ENCODE assay signal across 16 cellular contexts in genomic region chr6:147941143-147941542, GRCh38.
A peak's percentile ranks its signal among the peaks of the same experiment; 100 is the strongest.
DNase-seq lines count a peak whose midpoint lies in the region; ATAC-seq, FAIRE-seq and TF ChIP-seq lines count a peak whose summit lies in the region.
"Had no signal": no experiment of that assay in that cellular context is flagged by ENCODE, and none has a peak within 500 bp of the region (broad histone marks: within the 10 kb centered on the region; RNA-seq: fewer than 3 reads in every experiment).

No MANE protein-coding gene starts in this region.

- POLR2A ChIA-PET in BJ (lab: Charles Lee), result interaction anchor here (0.7 kb wide), 1 partner anchor 10 kb away, joined by 3 read pairs; no protein-coding TSS in a partner anchor

- H3K36me3 ChIP-seq in BJ (ENCODE audit: control insufficient read depth, insufficient read depth, low read length) (no peaks in the 10 kb centered on the region), bronchial epithelial cell (ENCODE audit: control insufficient read depth, insufficient read depth, low read length) (no peaks in the 10 kb centered on the region)
- H3K36me3 ChIP-seq: transverse colon had no signal

- DNase-seq in BJ (ENCODE audit: low read depth) (peak; percentile 60), NCI-H446 treated with DMSO at 0.1 percent for 48 hours (lab: John Stamatoyannopoulos, UW) (peak; percentile 4), bronchial epithelial cell (ENCODE audit: low read depth) (peak; percentile 60), islet precursor cell (peak; percentile 64), LoVo (ENCODE audit: low spot score) (no peak), NCI-H526 treated with DMSO at 0.1 percent for 48 hours (lab: John Stamatoyannopoulos, UW) (no peak)
- DNase-seq: activated CD4-positive, alpha-beta memory T cell treated with anti-CD3 and anti-CD28 coated beads, Interleukin-2, amount 10 ng/mL, durations not matched to agents 7 days and 5 days; amygdala; Calu3; NCI-H2107; SHP77 treated with DMSO at 0.1 percent for 48 hours; transverse colon had no signal

- no peak overlapping the region for H3K4me3 ChIP-seq in BJ (ENCODE audit: low read depth, low read length)
- H3K4me3 ChIP-seq in bronchial epithelial cell (ENCODE audit: low read depth, low read length), result no peak overlapping the region
- H3K4me3 ChIP-seq: transverse colon had no signal

- CTCF ChIA-PET in BJ (lab: Yijun Ruan, JAX), result no interaction called here

- H3K27me3 ChIP-seq in BJ (ENCODE audit: control insufficient read depth, insufficient read depth, low read length), result no peaks in the 10 kb centered on the region
- H3K27me3 ChIP-seq in bronchial epithelial cell (ENCODE audit: control insufficient read depth, insufficient read depth, low read length), result no peaks in the 10 kb centered on the region
- H3K27me3 ChIP-seq: transverse colon had no signal

- TF ChIP-seq CTCF in BJ (IDR thresholded peaks at IDR 0.05; ENCODE audit: insufficient read depth, low read depth, low read length), result no peak
- no peak for TF ChIP-seq CTCF in bronchial epithelial cell (IDR thresholded peaks at IDR 0.05; ENCODE audit: insufficient read depth, low read length, severe bottlenecking)

- no peak for FAIRE-seq in bronchial epithelial cell (lab: Jason Lieb, UNC)

- ATAC-seq in GM18867 (IDR thresholded peaks at IDR 0.05; ENCODE audit: unreplicated experiment) (no peak), HG02588 (IDR thresholded peaks at IDR 0.05; ENCODE audit: unreplicated experiment) (no peak)
- ATAC-seq: activated T-helper 17 cell treated with anti-CD3 and anti-CD28 coated beads, Interleukin-2, amount 50 U/mL, for 72 hours; stimulated activated memory B cell treated with anti-CD40 and anti-IgM and Interleukin-4, amounts not matched to agents 10 μg/mL and 1 μg/mL and 100 μg/mL, for 72 hours had no signal

Comparison
In these comparisons a context has a peak if more than half of its experiments do, and no peak if none do; other contexts are left out.
1. DNase-seq: peak in BJ (single experiment), NCI-H446 treated with DMSO at 0.1 percent for 48 hours (single experiment), bronchial epithelial cell (single experiment) and islet precursor cell (single experiment); none in LoVo (single experiment) and NCI-H526 treated with DMSO at 0.1 percent for 48 hours (single experiment).